Comparison of ENCODE assay signal across 17 cellular contexts in genomic region chrX:55742649-55743048, GRCh38. TPM values are rescaled to one million over a fixed set of nuclear protein-coding genes. Genes with fewer than 3 reads are reported as not detected.
DNase-seq lines count a peak whose midpoint lies in the region; ATAC-seq and TF ChIP-seq lines count a peak whose summit lies in the region.
"Had no signal": no experiment of that assay in that cellular context is flagged by ENCODE, and none has a peak within 500 bp of the region (broad histone marks: within the 10 kb centered on the region; RNA-seq: fewer than 3 reads in every experiment).

No MANE protein-coding gene starts in this region.

- H3K4me3 Mint-ChIP-seq in MCF 10A (ENCODE audit: unreplicated experiment) = no peak overlapping the region
- H3K4me3 Mint-ChIP-seq: CD14-positive monocyte; CD8-positive, alpha-beta T cell had no signal

- H3K27ac ChIP-seq in breast epithelium (no peak overlapping the region), left lung (no peak overlapping the region)
- H3K27ac ChIP-seq: 22Rv1, GM23248, HL-60 had no signal

- no TSS peak for BruUV-seq in MCF 10A (replicated peaks; lab: Mats Ljungman, UMichigan)

- H3K27ac Mint-ChIP-seq in MCF 10A (ENCODE audit: low read depth, unreplicated experiment) = no peak overlapping the region
- H3K27ac Mint-ChIP-seq: CD14-positive monocyte; CD8-positive, alpha-beta T cell had no signal

- no peak for TF ChIP-seq CTCF in MCF 10A (IDR thresholded peaks at IDR 0.05; ENCODE audit: unreplicated experiment)
- no peak for TF ChIP-seq CTCF in breast epithelium (IDR thresholded peaks at IDR 0.05)
- TF ChIP-seq CTCF in epithelial cell of esophagus (IDR thresholded peaks at IDR 0.05; ENCODE audit: insufficient read depth, low read depth, low read length, missing control alignments) = no peak
- no peak for TF ChIP-seq CTCF in left lung (IDR thresholded peaks at IDR 0.05)
- no peak for TF ChIP-seq CTCF in GM20000 (IDR thresholded peaks at IDR 0.05; ENCODE audit: extremely low read depth, missing control alignments)

- no peaks in the 10 kb centered on the region for H3K4me1 ChIP-seq in breast epithelium
- no peaks in the 10 kb centered on the region for H3K4me1 ChIP-seq in left lung

- intact Hi-C loops in MCF 10A (cut with micrococcal nuclease) (no loop called here), breast epithelium (cut with DNase I; ENCODE audit: low total_unique reads) (loop anchor here (5.0 kb wide), 1 partner anchor 820 kb away; the partner anchor contains the start of gene UBQLN2), left lung (cut with DNase I) (no loop called here)

- H3K9me3 Mint-ChIP-seq in MCF 10A (ENCODE audit: unreplicated experiment) = no peaks in the 10 kb centered on the region
- H3K9me3 Mint-ChIP-seq: CD8-positive, alpha-beta T cell had no signal

- H3K27me3 Mint-ChIP-seq in MCF 10A (ENCODE audit: insufficient read depth, unreplicated experiment) = no peaks in the 10 kb centered on the region

- H3K36me3 Mint-ChIP-seq in MCF 10A (ENCODE audit: insufficient read depth, unreplicated experiment) = peaks cover 39% of the 10 kb centered on the region

- POLR2A ChIA-PET in MCF 10A (lab: Yijun Ruan, JAX) = interaction anchor here (1.0 kb wide), 1 partner anchor 24 kb away, joined by 3 read pairs; no protein-coding TSS in a partner anchor

- H3K4me3 ChIP-seq in breast epithelium (no peak overlapping the region), epithelial cell of esophagus (ENCODE audit: low read length) (no peak overlapping the region), left lung (no peak overlapping the region)
- H3K4me3 ChIP-seq: GM23248 had no signal

- H3K27me3 ChIP-seq in breast epithelium (peaks cover 0 to 7% of the 10 kb centered on the region in 2 donors), left lung (no peaks in the 10 kb centered on the region)

- CTCF ChIA-PET in MCF 10A (lab: Yijun Ruan, JAX) = no interaction called here

- H3K4me1 Mint-ChIP-seq in MCF 10A (ENCODE audit: insufficient read depth, unreplicated experiment) = no peaks in the 10 kb centered on the region
- H3K4me1 Mint-ChIP-seq: CD14-positive monocyte had no signal

- DNase-seq in MCF 10A (ENCODE audit: unreplicated experiment) (peak; percentile 38), breast epithelium (ENCODE audit: low spot score in 2 of 2) (no peak), epithelial cell of esophagus (ENCODE audit: low read depth) (peak; percentile 19), left lung (no peak), GM20000 (ENCODE audit: low spot score) (no peak)
- DNase-seq: CD8-positive, alpha-beta T cell; COR-L47; DMS153; DMS79 treated with DMSO at 0.1 percent for 48 hours; EL; GM23248 had no signal

- TF ChIP-seq POLR2A in breast epithelium (IDR thresholded peaks at IDR 0.05) = no peak

- no peaks in the 10 kb centered on the region for H3K9me3 ChIP-seq in breast epithelium
- H3K9me3 ChIP-seq in left lung = no peaks in the 10 kb centered on the region

- peak; percentile 54 for ATAC-seq in left lung
- ATAC-seq in GM19328 (IDR thresholded peaks at IDR 0.05; ENCODE audit: unreplicated experiment) = no peak
- no peak for ATAC-seq in GM21526 (IDR thresholded peaks at IDR 0.05; ENCODE audit: low FRiP score, unreplicated experiment)
- ATAC-seq: CD8-positive, alpha-beta T cell; HCT116 had no signal

- no peaks in the 10 kb centered on the region for H3K36me3 ChIP-seq in breast epithelium
- peaks cover 0 to 43% of the 10 kb centered on the region in 2 donors for H3K36me3 ChIP-seq in left lung

RNA-seq across cellular contexts. Expression of gene RRAGB, which starts 25.1 kb away (rescaled TPM):
- 7.9 and 10.6 TPM in 2 replicates for total RNA-seq in MCF 10A (2022)
- 10 to 100 TPM; 26.6 to 38.7 (median 28.6) TPM for total RNA-seq in breast epithelium
- 10 to 100 TPM; 14.5 to 18.2 TPM for total RNA-seq in left lung

Comparison
In these comparisons a context has a peak if more than half of its experiments do, and no peak if none do; other contexts are left out.
1. DNase-seq: peak in MCF 10A (single experiment) and epithelial cell of esophagus (single experiment); none in breast epithelium (0 of 2), left lung (0 of 2) and GM20000 (single experiment).